In genomic region chr4:113013746-113014145, GRCh38 we compare ENCODE assay signal across 25 cellular contexts. TPM values are rescaled to one million over a fixed set of nuclear protein-coding genes. Genes with fewer than 3 reads are reported as not detected.
DNase-seq lines count a peak whose midpoint lies in the region; ATAC-seq and TF ChIP-seq lines count a peak whose summit lies in the region.
"Had no signal": no experiment of that assay in that cellular context is flagged by ENCODE, and none has a peak within 500 bp of the region (broad histone marks: within the 10 kb centered on the region; RNA-seq: fewer than 3 reads in every experiment).

No MANE protein-coding gene starts in this region.

- TF ChIP-seq EP300 in ovary (IDR thresholded peaks at IDR 0.05) = no peak

- intact Hi-C loops in ovary (cut with DNase I) = no loop called here

- H3K4me1 ChIP-seq in adipocyte (ENCODE audit: control insufficient read depth, insufficient read depth, low read length) = peaks cover 18% of the 10 kb centered on the region
- no peaks in the 10 kb centered on the region for H3K4me1 ChIP-seq in ovary (ENCODE audit: insufficient read depth)
- H3K4me1 ChIP-seq: BLaER1 had no signal

- no peak overlapping the region for H3K27ac ChIP-seq in ovary
- H3K27ac ChIP-seq: BLaER1, PC-9 had no signal

- WGBS in ovary, 3 donors = 3 to 16% (median 7%) methylated on average over 1 of the region's 1 CpG

- DNase-seq in AG10803 (ENCODE audit: low read depth) = peak; percentile 66
- peak; percentile 78 for DNase-seq in adipocyte (ENCODE audit: low read depth)
- DNase-seq in fibroblast of peridontal ligament (ENCODE audit: extremely low read depth) = peak; percentile 52
- DNase-seq in mesothelial cell of epicardium (ENCODE audit: low spot score in 2 of 2, unreplicated experiment in 2 of 2) = no peak
- no peak for DNase-seq in NCI-H748 treated with DMSO at 0.1 percent for 48 hours (lab: John Stamatoyannopoulos, UW)
- DNase-seq in HuH-7 (ENCODE audit: low spot score) = no peak
- DNase-seq in ovary = no peak
- DNase-seq: 8988T; ACHN; CD4-positive, CD25-positive, alpha-beta regulatory T cell; H9; Kasumi-1; NCI-H1092 treated with DMSO at 0.1 percent for 48 hours; NCI-H1436; NCI-H187 treated with DMSO at 0.1 percent for 48 hours; NCI-H524; NCI-H82; NK-92 treated with Interleukin-12 subunit alpha and Interleukin-12 subunit beta, amount 100 ng/mL, for 24 hours; PC-9 had no signal

- no peak for TF ChIP-seq POLR2A in ovary (IDR thresholded peaks at IDR 0.05)

- no peaks in the 10 kb centered on the region for H3K36me3 ChIP-seq in adipocyte (ENCODE audit: control insufficient read depth, insufficient read depth, low read length, severe bottlenecking)
- no peaks in the 10 kb centered on the region for H3K36me3 ChIP-seq in ovary
- H3K36me3 ChIP-seq: BLaER1 had no signal

- H3K27me3 ChIP-seq in adipocyte (replicated peaks; ENCODE audit: control insufficient read depth, insufficient read depth, low read length) (no peaks in the 10 kb centered on the region), ovary (no peaks in the 10 kb centered on the region)
- H3K27me3 ChIP-seq: BLaER1 had no signal

- H3K4me3 Mint-ChIP-seq in mesothelial cell of epicardium = no peak overlapping the region
- H3K4me3 Mint-ChIP-seq: CD4-positive, CD25-positive, alpha-beta regulatory T cell; GM23338; H9 had no signal

- no peaks in the 10 kb centered on the region for H3K9me3 Mint-ChIP-seq in mesothelial cell of epicardium
- H3K9me3 Mint-ChIP-seq: GM23338, H9 had no signal

- peak overlapping the region; percentile 23 for H3K27ac Mint-ChIP-seq in mesothelial cell of epicardium
- H3K27ac Mint-ChIP-seq: CD4-positive, CD25-positive, alpha-beta regulatory T cell; GM23338 had no signal

- no peak for TF ChIP-seq CTCF in AG10803 (conservative IDR thresholded peaks at IDR 0.05; ENCODE audit: low read length)
- TF ChIP-seq CTCF in mesothelial cell of epicardium (IDR thresholded peaks at IDR 0.05; ENCODE audit: unreplicated experiment) = no peak
- no peak for TF ChIP-seq CTCF in ovary (IDR thresholded peaks at IDR 0.05)

- H3K4me3 ChIP-seq in AG10803 (ENCODE audit: low read length) = no peak overlapping the region
- H3K4me3 ChIP-seq in adipocyte (ENCODE audit: low read length) = no peak overlapping the region
- no peak overlapping the region for H3K4me3 ChIP-seq in ovary
- H3K4me3 ChIP-seq: BLaER1, GM23338, K562, PC-9 had no signal

- H3K4me1 Mint-ChIP-seq in mesothelial cell of epicardium = peaks cover 16% of the 10 kb centered on the region
- H3K4me1 Mint-ChIP-seq: CD4-positive, CD25-positive, alpha-beta regulatory T cell; H9 had no signal

- no peak overlapping the region for H3K9ac ChIP-seq in adipocyte (ENCODE audit: low read length)
- H3K9ac ChIP-seq: BLaER1 had no signal

- H3K9me3 ChIP-seq in adipocyte (ENCODE audit: control insufficient read depth, low read length) (no peaks in the 10 kb centered on the region), ovary (no peaks in the 10 kb centered on the region)
- H3K9me3 ChIP-seq: BLaER1 had no signal

- no peak for ATAC-seq in GM19035 (IDR thresholded peaks at IDR 0.05; ENCODE audit: unreplicated experiment)
- ATAC-seq: GM23338, HepG2, K562, Right ventricle myocardium inferior had no signal

- H3K36me3 Mint-ChIP-seq in mesothelial cell of epicardium = no peaks in the 10 kb centered on the region
- H3K36me3 Mint-ChIP-seq: CD4-positive, CD25-positive, alpha-beta regulatory T cell had no signal

- no peaks in the 10 kb centered on the region for H3K27me3 Mint-ChIP-seq in mesothelial cell of epicardium (ENCODE audit: low read depth)
- H3K27me3 Mint-ChIP-seq: CD4-positive, CD25-positive, alpha-beta regulatory T cell had no signal

RNA-seq across cellular contexts. Expression of gene ANK2, which starts 35.7 kb away (rescaled TPM):
- total RNA-seq in mesothelial cell of epicardium (9.2 to 11.8 TPM (median 10.4 TPM) in 3 replicates), ovary (100 to 1,000 TPM in 2 of 7 donors, 10 to 100 TPM in 5; 41.1 to 120 (median 76.9) TPM)
- polyA plus RNA-seq in ovary = 10 to 100 TPM; 26.4 to 60.0 TPM
- total RNA-seq: CD4-positive, CD25-positive, alpha-beta regulatory T cell had no signal
- polyA plus RNA-seq: CD4-positive, CD25-positive, alpha-beta regulatory T cell; K562 had no signal

Comparison
In these comparisons a context has a peak if more than half of its experiments do, and no peak if none do; other contexts are left out.
1. DNase-seq: peak in AG10803 (single experiment), adipocyte (single experiment) and fibroblast of peridontal ligament (single experiment); none in mesothelial cell of epicardium (0 of 2), NCI-H748 treated with DMSO at 0.1 percent for 48 hours (single experiment), HuH-7 (single experiment) and ovary (0 of 5).